ENCODE assay signal across 9 cellular contexts in genomic region chr6:116277124-116277523, GRCh38. TPM values are rescaled to one million over a fixed set of nuclear protein-coding genes. Genes with fewer than 3 reads are reported as not detected.
DNase-seq lines count a peak whose midpoint lies in the region; ATAC-seq, FAIRE-seq and TF ChIP-seq lines count a peak whose summit lies in the region.
"Had no signal": no experiment of that assay in that cellular context is flagged by ENCODE, and none has a peak within 500 bp of the region (broad histone marks: within the 10 kb centered on the region; RNA-seq: fewer than 3 reads in every experiment).

No MANE protein-coding gene starts in this region.

- no peaks in the 10 kb centered on the region for H3K27me3 ChIP-seq in PC-3 (ENCODE audit: low read length)
- no peaks in the 10 kb centered on the region for H3K27me3 ChIP-seq in endothelial cell of umbilical vein (ENCODE audit: control insufficient read depth in 2 of 2, insufficient read depth in 2 of 2, low read length in 2 of 2)
- H3K27me3 ChIP-seq in pancreas, result no peaks in the 10 kb centered on the region

- intact Hi-C loops in PC-3 (cut with micrococcal nuclease) (loop anchor here (5.0 kb wide), 1 partner anchor 60 kb away; no protein-coding TSS in a partner anchor), endothelial cell of umbilical vein (cut with micrococcal nuclease) (no loop called here), pancreas (cut with DNase I) (loop anchor here in 1 of 3 donors (10.0 kb wide), 1 partner anchor 248 kb away; no protein-coding TSS in a partner anchor)

- H3K36me3 ChIP-seq in PC-3 (ENCODE audit: low read depth, low read length), result peaks cover 5% of the 10 kb centered on the region; the same call in 1 of the 2 replicates
- H3K36me3 ChIP-seq in endothelial cell of umbilical vein (ENCODE audit: control insufficient read depth in 2 of 2, extremely low read depth in 1 of 2, insufficient read depth in 2 of 2, low read length in 2 of 2), result peaks cover 0 to 5% of the 10 kb centered on the region in 2 experiments
- peaks cover 0 to 12% (median 4%) of the 10 kb centered on the region in 3 donors for H3K36me3 ChIP-seq in pancreas

- TF ChIP-seq POLR2A in endothelial cell of umbilical vein (IDR thresholded peaks at IDR 0.05; ENCODE audit: low read depth, low read length), result no peak

- CTCF ChIA-PET in PC-3 (lab: Charles Lee), result interaction anchor here (1.4 kb wide), 1 partner anchor 9 kb away, joined by 6 read pairs; no protein-coding TSS in a partner anchor
- CTCF ChIA-PET in endothelial cell of umbilical vein (lab: Charles Lee), result interaction anchor here (0.7 to 5.1 kb wide), 9 partner anchors 8 to 284 kb away, joined by 3 to 77 read pairs (median 4); partner anchors contain the start of gene CALHM5

- H4K20me1 ChIP-seq in PC-3 (ENCODE audit: low read length) (peaks cover 34% of the 10 kb centered on the region), endothelial cell of umbilical vein (replicated peaks; ENCODE audit: control insufficient read depth, extremely low read depth, insufficient read depth, low read length) (peaks cover 3% of the 10 kb centered on the region)

- no peak for ATAC-seq in PC-3
- no peak for ATAC-seq in pancreas

- no peaks in the 10 kb centered on the region for H3F3A ChIP-seq in PC-3 (ENCODE audit: low read length, unreplicated experiment)

- peaks cover 57% of the 10 kb centered on the region for H3K79me2 ChIP-seq in PC-3 (ENCODE audit: low read length)
- H3K79me2 ChIP-seq in endothelial cell of umbilical vein (ENCODE audit: control insufficient read depth, insufficient read depth, low read length), result peaks cover 38% of the 10 kb centered on the region

- dilution Hi-C loops in endothelial cell of umbilical vein (cut with MboI; ENCODE audit: extremely low pct_ligation_motif_present, low sequenced_read_pairs), result no loop called here

- H3K4me3 ChIP-seq in PC-3 (ENCODE audit: low read length) (peak overlapping the region; percentile 99), endothelial cell of umbilical vein (replicated peaks in 1 of 3; ENCODE audit: insufficient read depth in 1 of 3, low read depth in 1 of 3, low read length in 3 of 3) (peak overlapping the region; percentile 26 to 67 (median 30)), pancreas (peak overlapping the region in 3 of 4 donors; percentile 76 to 98 (median 95))

- DNase-seq in DMS114 treated with DMSO at 0.1 percent for 48 hours (lab: John Stamatoyannopoulos, UW; ENCODE audit: unreplicated experiment) (peak; percentile 63), PC-3 (no peak), endothelial cell of umbilical vein (ENCODE audit: low read depth, low spot score) (no peak), pancreas (no peak), COR-L47 (lab: John Stamatoyannopoulos, UW) (no peak), NCI-H2227 treated with DMSO at 0.1 percent for 48 hours (lab: John Stamatoyannopoulos, UW) (no peak), NCI-H524 (lab: John Stamatoyannopoulos, UW) (no peak)
- DNase-seq in stimulated activated naive CD4-positive, alpha-beta T cell treated with Interleukin-2 at 50 U/mL for 16 hours (lab: John Stamatoyannopoulos, UW), result no peak
- DNase-seq: hippocampal formation had no signal

- H3K9me3 ChIP-seq in PC-3 (ENCODE audit: low read length) (no peaks in the 10 kb centered on the region), endothelial cell of umbilical vein (replicated peaks; ENCODE audit: control insufficient read depth, insufficient read depth, low read length) (no peaks in the 10 kb centered on the region), pancreas (no peaks in the 10 kb centered on the region)

- POLR2A ChIA-PET in PC-3 (lab: Charles Lee; ENCODE audit: unreplicated experiment) (interaction anchor here (0.6 to 0.7 kb wide), 3 partner anchors 22 to 294 kb away, joined by 3 to 24 read pairs (median 6); partner anchors contain the start of gene RWDD1), endothelial cell of umbilical vein (lab: Charles Lee) (interaction anchor here (0.6 kb wide), 1 partner anchor 23 kb away, joined by 3 read pairs; the partner anchor contains the start of gene TSPYL4)

- peak overlapping the region; percentile 97 for H3K4me2 ChIP-seq in PC-3 (ENCODE audit: low read length)
- H3K4me2 ChIP-seq in endothelial cell of umbilical vein (ENCODE audit: insufficient read depth, low read length), result peak overlapping the region; percentile 54

- H3K9me2 ChIP-seq in PC-3 (replicated peaks; ENCODE audit: low read length), result no peaks in the 10 kb centered on the region

- FAIRE-seq in endothelial cell of umbilical vein (lab: Jason Lieb, UNC) (no peak), pancreas (lab: Jason Lieb, UNC) (no peak)

- WGBS in pancreas, 2 donors, result 15 to 17% methylated on average over 3 of the region's 3 CpGs

- H3K4me1 ChIP-seq in PC-3 (ENCODE audit: insufficient read depth, low read length) (peaks cover 9% of the 10 kb centered on the region), endothelial cell of umbilical vein (ENCODE audit: control insufficient read depth, extremely low read depth, insufficient read depth, low read length) (peaks cover 37% of the 10 kb centered on the region), pancreas (peaks cover 8 to 43% (median 21%) of the 10 kb centered on the region in 3 donors)

- H3K27ac ChIP-seq in PC-3 (ENCODE audit: low read length), result no peak overlapping the region
- no peak overlapping the region for H3K27ac ChIP-seq in endothelial cell of umbilical vein (ENCODE audit: insufficient read depth, low read depth, low read length)
- H3K27ac ChIP-seq in pancreas, result no peak overlapping the region

- H3K9me1 ChIP-seq in endothelial cell of umbilical vein (replicated peaks; ENCODE audit: control insufficient read depth, extremely low read depth, insufficient read depth, low read length), result no peaks in the 10 kb centered on the region

- BruUV-seq in PC-3 (replicated peaks; lab: Mats Ljungman, UMichigan) (no TSS peak), endothelial cell of umbilical vein (replicated peaks; lab: Mats Ljungman, UMichigan) (no TSS peak)

- TF ChIP-seq CTCF in PC-3 (conservative IDR thresholded peaks at IDR 0.05; ENCODE audit: low read depth, low read length) (no peak), endothelial cell of umbilical vein (IDR thresholded peaks at IDR 0.05; ENCODE audit: extremely low read depth in 1 of 2, insufficient read depth in 1 of 2, low read depth in 1 of 2, low read length in 2 of 2) (no peak), pancreas (IDR thresholded peaks at IDR 0.05) (no peak)

- H2AFZ ChIP-seq in PC-3 (ENCODE audit: low read length), result no peak overlapping the region
- no peak overlapping the region for H2AFZ ChIP-seq in endothelial cell of umbilical vein (ENCODE audit: low read depth, low read length)

- H3K9ac ChIP-seq in PC-3 (ENCODE audit: low read length), result peak overlapping the region; percentile 94
- H3K9ac ChIP-seq in endothelial cell of umbilical vein (replicated peaks; ENCODE audit: extremely low read depth, insufficient read depth, low read length), result peak overlapping the region; percentile 38

TF ChIP-seq in endothelial cell of umbilical vein, 7 proteins besides CTCF, POLR2A, EP300 and RAD21:
- no peak for TF ChIP-seq FOS (IDR thresholded peaks at IDR 0.05; ENCODE audit: borderline replicate concordance, insufficient read depth, low read length)
- TF ChIP-seq, protein P1, sequence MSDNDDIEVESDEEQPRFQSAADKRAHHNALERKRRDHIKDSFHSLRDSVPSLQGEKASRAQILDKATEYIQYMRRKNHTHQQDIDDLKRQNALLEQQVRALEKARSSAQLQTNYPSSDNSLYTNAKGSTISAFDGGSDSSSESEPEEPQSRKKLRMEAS (IDR thresholded peaks at IDR 0.05; ENCODE audit: insufficient read depth, insufficient read length), result no peak
- TF ChIP-seq POLR2AphosphoS5 (IDR thresholded peaks at IDR 0.05; ENCODE audit: insufficient read depth, low read depth, low read length), result no peak
- TF ChIP-seq JUN (IDR thresholded peaks at IDR 0.05; ENCODE audit: borderline replicate concordance, insufficient read depth, insufficient read length, low read depth), result no peak
- no peak for TF ChIP-seq GATA2 (IDR thresholded peaks at IDR 0.05; ENCODE audit: insufficient read depth, insufficient read length, low read depth, low read length)
- no peak for TF ChIP-seq MYC (IDR thresholded peaks at IDR 0.05; ENCODE audit: low read depth, low read length)
- no peak for TF ChIP-seq EZH2 (IDR thresholded peaks at IDR 0.05; ENCODE audit: borderline replicate concordance, low read depth, low read length, severe bottlenecking)

RNA-seq across cellular contexts. Expression of gene TSPYL1, which starts 2.6 kb away (rescaled TPM):
- total RNA-seq in PC-3 (2014; rRNA removed) (35.1 and 38.8 TPM in 2 replicates), endothelial cell of umbilical vein (54.5 and 57.3 TPM in 2 replicates), pancreas (10 to 100 TPM; 29.4 to 50.3 (median 44.0) TPM)
- polyA plus RNA-seq in endothelial cell of umbilical vein (28.7 and 32.1 TPM in 2 replicates), pancreas (10 to 100 TPM; 11.9 to 23.6 TPM)
- polyA plus RNA-seq in endothelial cell of umbilical vein (2011; cell fraction: cytosol; rRNA removed), result 22.7 and 22.8 TPM in 2 replicates
- 16.6 and 18.5 TPM in 2 replicates for polyA plus RNA-seq in endothelial cell of umbilical vein (2011; cell fraction: nucleus; rRNA removed)
- 30.1 and 38.2 TPM in 2 replicates for polyA plus RNA-seq in endothelial cell of umbilical vein (2012)
- polyA minus RNA-seq in endothelial cell of umbilical vein, result 94.4 and 108 TPM in 2 replicates
- 47.3 TPM for polyA minus RNA-seq in endothelial cell of umbilical vein (2011; cell fraction: cytosol; rRNA and poly(A)+ RNA removed)
- 22.3 and 26.4 TPM in 2 replicates for polyA minus RNA-seq in endothelial cell of umbilical vein (2011; cell fraction: nucleus; rRNA and poly(A)+ RNA removed)

RNA-seq across cellular contexts. Expression of gene TSPYL4, which starts 23.2 kb away (rescaled TPM):
- total RNA-seq in PC-3 (2014; rRNA removed) (8.0 and 10.1 TPM in 2 replicates), endothelial cell of umbilical vein (24.5 and 34.4 TPM in 2 replicates), pancreas (10 to 100 TPM in 1 of 6 donors, 1 to 10 TPM in 5; 5.7 to 10.5 (median 7.1) TPM)
- polyA plus RNA-seq in endothelial cell of umbilical vein (43.1 and 45.5 TPM in 2 replicates), pancreas (10 to 100 TPM in 1 of 2 donors, 1 to 10 TPM in 1; 4.9 to 19.4 TPM)
- polyA plus RNA-seq in endothelial cell of umbilical vein (2011; cell fraction: cytosol; rRNA removed), result 27.5 and 32.1 TPM in 2 replicates
- 75.8 and 97.1 TPM in 2 replicates for polyA plus RNA-seq in endothelial cell of umbilical vein (2011; cell fraction: nucleus; rRNA removed)
- 16.1 and 18.4 TPM in 2 replicates for polyA plus RNA-seq in endothelial cell of umbilical vein (2012)
- polyA minus RNA-seq in endothelial cell of umbilical vein, result 57.3 and 61.9 TPM in 2 replicates
- 3.1 TPM for polyA minus RNA-seq in endothelial cell of umbilical vein (2011; cell fraction: cytosol; rRNA and poly(A)+ RNA removed)
- polyA minus RNA-seq in endothelial cell of umbilical vein (2011; cell fraction: nucleus; rRNA and poly(A)+ RNA removed), result 30.5 and 40.3 TPM in 2 replicates

Comparison
In these comparisons a context has a peak if more than half of its experiments do, and no peak if none do; other contexts are left out.
1. H3K4me3 ChIP-seq: peak in every context shown above with its lines; median percentile 99 in PC-3; 95 in pancreas; 30 in endothelial cell of umbilical vein.